10 cellular contexts compared by ENCODE assay signal in the genomic region with DNA sequence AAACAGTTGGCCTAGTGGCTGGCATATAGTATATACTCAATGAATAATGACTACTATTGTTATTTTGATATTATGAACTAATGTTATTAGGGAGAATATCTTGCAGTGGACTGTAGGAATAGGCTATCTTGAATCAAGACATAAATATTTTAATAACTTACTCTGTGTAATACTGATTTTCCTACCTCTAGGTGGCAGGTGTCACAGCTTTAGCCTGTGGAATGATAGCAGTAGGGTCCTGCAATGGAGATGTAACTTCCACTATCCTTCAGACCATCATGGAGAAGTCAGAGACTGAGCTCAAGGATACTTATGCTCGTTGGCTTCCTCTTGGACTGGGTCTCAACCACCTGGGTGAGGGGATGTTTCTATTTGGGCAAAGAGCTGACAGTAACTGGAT. TPM values are rescaled to one million over a fixed set of nuclear protein-coding genes. Genes with fewer than 3 reads are reported as not detected.
DNase-seq lines count a peak whose midpoint lies in the region; ATAC-seq and TF ChIP-seq lines count a peak whose summit lies in the region.
"Had no signal": no experiment of that assay in that cellular context is flagged by ENCODE, and none has a peak within 500 bp of the region (broad histone marks: within the 10 kb centered on the region; RNA-seq: fewer than 3 reads in every experiment).

No MANE protein-coding gene starts in this region.

- no peak overlapping the region for H3K27ac ChIP-seq in A673 (ENCODE audit: low read depth, low read length, poor library complexity, severe bottlenecking)

- intact Hi-C loops in A673 (cut with micrococcal nuclease; ENCODE audit: unreplicated experiment) = no loop called here

- DNase-seq in A673 (ENCODE audit: low spot score) (peak; percentile 39), GM12865 (ENCODE audit: low read depth) (no peak), SW480 (ENCODE audit: low spot score) (peak; percentile 36), glomerular visceral epithelial cell (ENCODE audit: extremely low spot score) (peak; percentile 42), middle frontal gyrus (ENCODE audit: extremely low spot score, low spot score) (no peak), NCI-H2029 treated with DMSO at 0.1 percent for 48 hours (lab: John Stamatoyannopoulos, UW) (no peak)
- DNase-seq in NK-92 treated with Interleukin-12 subunit alpha and Interleukin-12 subunit beta, amount 100 ng/mL, for 24 hours (lab: John Stamatoyannopoulos, UW) = no peak
- DNase-seq: activated T-cell treated with anti-CD3 and anti-CD28 coated beads, Interleukin-2, amount 50 U/mL, for 72 hours had no signal

- peaks cover 3% of the 10 kb centered on the region for H3K4me1 ChIP-seq in A673 (ENCODE audit: insufficient read depth, low read length, poor library complexity, severe bottlenecking)

- H3K36me3 ChIP-seq in A673 (ENCODE audit: insufficient read depth, low read length, poor library complexity, severe bottlenecking) = peaks cover 85% of the 10 kb centered on the region

- no peaks in the 10 kb centered on the region for H3K9me3 ChIP-seq in A673 (ENCODE audit: low read depth, low read length, poor library complexity, severe bottlenecking)

- ATAC-seq in GM21576 (IDR thresholded peaks at IDR 0.05; ENCODE audit: unreplicated experiment) = no peak

- POLR2A ChIA-PET in A673 (lab: Charles Lee; ENCODE audit: low non-redundant PET) = no interaction called here

- no TSS peak for BruUV-seq in A673 (replicated peaks; lab: Mats Ljungman, UMichigan)

- H3K27me3 ChIP-seq in A673 (replicated peaks; ENCODE audit: insufficient read depth, low read depth, low read length, poor library complexity) = no peaks in the 10 kb centered on the region

- peak; percentile 49 for TF ChIP-seq CTCF in A673 (conservative IDR thresholded peaks at IDR 0.05; ENCODE audit: low read depth, low read length)
- peak; percentile 14 for TF ChIP-seq CTCF in GM12865 (IDR thresholded peaks at IDR 0.05; ENCODE audit: insufficient read depth, low read depth, low read length, missing control alignments)

- H3K4me3 ChIP-seq in A673 (ENCODE audit: low read depth, low read length, poor library complexity, severe bottlenecking) = no peak overlapping the region
- no peak overlapping the region for H3K4me3 ChIP-seq in GM12865 (ENCODE audit: low read depth, low read length)

- CTCF ChIA-PET in A673 (lab: Charles Lee) = interaction anchor here (0.7 kb wide), 1 partner anchor 257 kb away, joined by 3 read pairs; no protein-coding TSS in a partner anchor

RNA-seq across cellular contexts. Expression of gene PSMD2, which starts 6.5 kb away (rescaled TPM):
- total RNA-seq in A673 (2021) = 622 and 645 TPM in 2 replicates

RNA-seq across cellular contexts. Expression of gene EIF4G1, which starts 8.8 kb away (rescaled TPM):
- 475 and 559 TPM in 2 replicates for total RNA-seq in A673 (2021)

RNA-seq across cellular contexts. Expression of gene ECE2, which starts 29.8 kb away (rescaled TPM):
- total RNA-seq in A673 (2021) = not detected in 2 replicates
- total RNA-seq: activated T-cell treated with anti-CD3 and anti-CD28 coated beads, Interleukin-2, amount 50 U/mL, for 72 hours; urinary bladder had no signal

RNA-seq across cellular contexts. Expression of gene FAM131A, which starts 31.8 kb away (rescaled TPM):
- total RNA-seq in A673 (2021) = 15.1 and 23.2 TPM in 2 replicates

RNA-seq across cellular contexts. Expression of gene CAMK2N2, which starts 44.2 kb away (rescaled TPM):
- 1.3 and 2.2 TPM in 2 replicates for total RNA-seq in A673 (2021)

Comparison
In these comparisons a context has a peak if more than half of its experiments do, and no peak if none do; other contexts are left out.
1. DNase-seq: peak in A673 (single experiment), SW480 (single experiment) and glomerular visceral epithelial cell (single experiment); none in GM12865 (single experiment), NK-92 treated with Interleukin-12 subunit alpha and Interleukin-12 subunit beta, amount 100 ng/mL, for 24 hours (single experiment), middle frontal gyrus (single experiment) and NCI-H2029 treated with DMSO at 0.1 percent for 48 hours (single experiment).